8 cellular contexts compared by ENCODE assay signal in genomic region chr17:41812176-41813038, GRCh38. TPM values are rescaled to one million over a fixed set of nuclear protein-coding genes. Genes with fewer than 3 reads are reported as not detected.
DNase-seq lines count a peak whose midpoint lies in the region; ATAC-seq lines count a peak whose summit lies in the region.

Gene FKBP10, plus strand, starts transcription at chr17:41813004. Its CDS starts 31 bp downstream, at chr17:41813035.

- under 1% methylated on average over 39 of the region's 39 CpGs for WGBS in right cardiac atrium

- intact Hi-C loops in right cardiac atrium (cut with DNase I), result no loop called here
- intact Hi-C loops in posterior vena cava (cut with DNase I), result no loop called here

- H3K9me3 ChIP-seq in HUES48 (ENCODE audit: control insufficient read depth, insufficient read depth, low read length) (no peaks in the 10 kb centered on the region), SJSA1 (replicated peaks) (no peaks in the 10 kb centered on the region), right cardiac atrium (ENCODE audit: control insufficient read depth, low read length) (no peaks in the 10 kb centered on the region)

- H3K36me3 ChIP-seq in HUES48 (ENCODE audit: control insufficient read depth, insufficient read depth, low read length) (peaks cover 7% of the 10 kb centered on the region), SJSA1 (peaks cover 22% of the 10 kb centered on the region)

- DNase-seq in ELR (ENCODE audit: low read depth), result peak; percentile 89
- DNase-seq in SJSA1 (ENCODE audit: low read depth in 1 of 2, low spot score in 2 of 2), result peak; percentile 81
- DNase-seq in astrocyte of the hippocampus (ENCODE audit: low read depth, low spot score), result peak; percentile 94
- peak; percentile 85 to 89 (median 87) for DNase-seq in right cardiac atrium
- DNase-seq in posterior vena cava (ENCODE audit: low spot score), result peak; percentile 90
- no peak for DNase-seq in GF-D8 (lab: John Stamatoyannopoulos, UW)

- H3K27ac ChIP-seq in HUES48 (ENCODE audit: low read depth, low read length) (peak within 1 kb of the TSS; percentile 88), SJSA1 (peak within 1 kb of the TSS; percentile 53; the same call in 1 of the 2 replicates), right cardiac atrium (ENCODE audit: low read length) (peak within 1 kb of the TSS; percentile 14)

- H3K9ac ChIP-seq in HUES48 (ENCODE audit: low read depth, low read length), result peak within 1 kb of the TSS; percentile 43

- H3K4me3 ChIP-seq in HUES48 (ENCODE audit: low read depth, low read length) (peak within 1 kb of the TSS; percentile 79), SJSA1 (peak within 1 kb of the TSS; percentile 93), right cardiac atrium (ENCODE audit: low read length) (peak within 1 kb of the TSS; percentile 64)

- H3K4me1 ChIP-seq in HUES48 (ENCODE audit: control insufficient read depth, insufficient read depth, low read length) (peaks cover 15% of the 10 kb centered on the region), SJSA1 (replicated peaks) (peaks cover 35% of the 10 kb centered on the region), right cardiac atrium (ENCODE audit: control insufficient read depth, insufficient read depth, low read length) (no peaks in the 10 kb centered on the region)

- ATAC-seq in right cardiac atrium (peak; percentile 67 to 82), HG02610 (IDR thresholded peaks at IDR 0.05; ENCODE audit: unreplicated experiment) (no peak)

- peaks cover 6% of the 10 kb centered on the region for H3K27me3 ChIP-seq in HUES48 (ENCODE audit: control insufficient read depth, insufficient read depth, low read length)
- no peaks in the 10 kb centered on the region for H3K27me3 ChIP-seq in SJSA1 (replicated peaks)
- H3K27me3 ChIP-seq in right cardiac atrium (ENCODE audit: control insufficient read depth, insufficient read depth), result no peaks in the 10 kb centered on the region

RNA-seq across cellular contexts. Expression of gene FKBP10, which starts in this region (rescaled TPM):
- 81.4 and 90.2 TPM in 2 replicates for total RNA-seq in SJSA1 (2014; rRNA removed; shearing (Covaris generic))
- total RNA-seq in right cardiac atrium, result 10 to 100 TPM; 26.5 to 42.7 (median 38.8) TPM
- 24.8 TPM for polyA plus RNA-seq in right cardiac atrium
- 100 to 1,000 TPM in 1 of 2 donors, 10 to 100 TPM in 1; 91.3 to 134 TPM for total RNA-seq in posterior vena cava

Comparison
In these comparisons a context has a peak if more than half of its experiments do, and no peak if none do; other contexts are left out.
1. H3K27ac ChIP-seq: peak in every context shown above with its lines; median percentile 88 in HUES48; 53 in SJSA1; 14 in right cardiac atrium.